19 cellular contexts compared by ENCODE assay signal in the genomic region with DNA sequence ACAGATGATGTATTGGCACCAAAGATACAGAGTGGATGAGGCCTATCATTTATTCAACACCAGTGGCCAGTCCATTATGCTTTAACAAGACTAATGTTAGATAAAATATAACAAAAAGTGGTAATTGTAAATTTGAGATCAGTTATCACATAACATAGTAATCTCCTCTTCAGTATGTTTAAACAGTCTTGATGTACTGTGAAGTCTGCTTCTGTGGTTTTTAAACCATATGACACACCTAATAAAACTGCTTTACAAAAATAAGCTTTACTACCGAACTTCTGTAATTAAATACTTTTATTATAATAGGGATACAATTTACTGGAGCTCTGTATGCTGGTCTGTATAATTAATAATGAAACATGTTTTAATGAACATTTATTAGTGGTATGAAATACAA.
"Had no signal": no experiment of that assay in that cellular context is flagged by ENCODE, and none has a peak within 500 bp of the region (broad histone marks: within the 10 kb centered on the region; RNA-seq: fewer than 3 reads in every experiment).

No MANE protein-coding gene starts in this region.

- H3K36me3 ChIP-seq: colonic mucosa, gastrocnemius medialis, heart right ventricle, right lobe of liver, uterus had no signal

- H3K27me3 ChIP-seq: colonic mucosa, gastrocnemius medialis, heart right ventricle, right lobe of liver, uterus had no signal

- H3K9me3 ChIP-seq: colonic mucosa, gastrocnemius medialis, heart right ventricle, psoas muscle, right lobe of liver, uterus had no signal

- H3K27ac ChIP-seq: colonic mucosa, gastrocnemius medialis, heart right ventricle, psoas muscle, right lobe of liver, uterus had no signal

- DNase-seq: colonic mucosa; effector CD4-positive, alpha-beta T cell; endodermal cell; erythroblast; gastrocnemius medialis; heart right ventricle; hypothalamus; islet precursor cell; mammary epithelial cell; naive thymus-derived CD4-positive, alpha-beta T cell; nephron progenitor cell; psoas muscle; retina; right lobe of liver; stimulated activated CD4-positive, alpha-beta T cell treated with anti-CD3 and anti-CD28 coated beads, Interleukin-12 subunit alpha, Interleukin-12 subunit beta, amount 100 ng/mL, for 4 hours; stimulated activated naive CD4-positive, alpha-beta T cell treated with Interleukin-2 at 50 U/mL for 16 hours; trophoblast cell; uterus had no signal

- H3K4me1 ChIP-seq: colonic mucosa, gastrocnemius medialis, heart right ventricle, psoas muscle, right lobe of liver, uterus had no signal

- ATAC-seq: gastrocnemius medialis; heart right ventricle; left lobe of liver; naive thymus-derived CD4-positive, alpha-beta T cell; psoas muscle; right lobe of liver had no signal

- H3K4me3 ChIP-seq: colonic mucosa, gastrocnemius medialis, heart right ventricle, psoas muscle, right lobe of liver, uterus had no signal
